Comparison of ENCODE assay signal across 8 cellular contexts in the genomic region with DNA sequence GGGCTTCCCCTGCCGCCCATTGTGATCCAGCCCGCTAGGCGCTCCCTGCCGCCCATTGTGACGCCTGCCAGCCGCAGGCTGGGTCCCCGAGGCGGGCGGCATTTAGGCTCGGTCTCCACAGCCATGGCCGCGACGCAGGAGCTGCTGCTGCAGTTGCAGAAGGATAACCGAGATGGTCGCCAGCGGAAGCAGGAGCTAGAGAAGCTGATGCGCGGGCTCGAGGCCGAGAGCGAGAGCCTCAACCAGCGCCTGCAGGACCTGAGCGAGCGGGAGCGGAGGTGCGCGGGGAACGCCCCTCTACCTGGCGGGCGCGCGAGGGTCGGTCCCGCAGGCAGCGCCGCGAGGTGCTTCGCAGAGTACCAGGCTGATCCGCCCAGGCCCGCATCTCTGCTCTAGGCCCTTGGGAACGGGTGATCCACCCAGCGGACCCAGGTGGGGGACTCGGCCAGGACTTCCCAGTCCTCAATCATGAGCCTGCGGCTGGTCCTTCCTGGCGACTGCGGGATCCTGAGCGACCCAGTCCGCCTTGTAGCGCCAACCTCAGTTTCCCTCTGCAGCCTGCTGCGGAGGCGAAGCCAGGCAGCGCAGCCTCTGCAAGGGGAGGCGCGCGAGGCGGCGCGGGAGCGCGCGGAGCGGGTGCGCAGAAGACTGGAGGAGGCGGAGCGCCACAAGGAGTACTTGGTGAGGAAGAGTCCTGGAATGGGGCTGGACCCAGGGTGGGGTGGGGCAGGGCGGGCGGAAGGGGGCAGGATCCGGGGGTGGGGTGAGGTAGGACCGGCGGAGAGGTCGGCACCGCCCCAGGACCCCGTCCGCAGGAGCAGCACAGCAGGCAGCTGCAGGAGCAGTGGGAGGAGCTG. TPM values are rescaled to one million over a fixed set of nuclear protein-coding genes. Genes with fewer than 3 reads are reported as not detected.
DNase-seq lines count a peak whose midpoint lies in the region; ATAC-seq and TF ChIP-seq lines count a peak whose summit lies in the region.
"Not testable (repeated sequence)": the region's sequence is repeated elsewhere in the genome, so short reads cannot be mapped to it uniquely, and the experiment has no call there.

A gene (plus strand): TSS at position 51 of the 857 bp plus-strand sequence. CDS start 73 bp downstream, at position 124.

- not testable (repeated sequence) for H3K27me3 Mint-ChIP-seq in GM23338 (ENCODE audit: insufficient read depth, low read depth, poor library complexity); activated CD8-positive, alpha-beta T cell treated with anti-CD3 and anti-CD28 coated beads for 36 hours

- not testable (repeated sequence) for H3K9me3 ChIP-seq in DOHH2 (ENCODE audit: control insufficient read depth, insufficient read depth, low read length); colonic mucosa; right cardiac atrium (ENCODE audit: control insufficient read depth, low read length); transverse colon

- DNase-seq in GM23338 (ENCODE audit: low spot score); HL-60 (ENCODE audit: low read depth in 1 of 2, low spot score in 1 of 2); activated CD8-positive, alpha-beta T cell treated with anti-CD3 and anti-CD28 coated beads for 36 hours; colonic mucosa; right cardiac atrium; omental fat pad (ENCODE audit: low spot score); transverse colon: not testable (repeated sequence)

- TF ChIP-seq CTCF in DOHH2 (IDR thresholded peaks at IDR 0.05; ENCODE audit: low read depth, low read length, poor library complexity, severe bottlenecking); GM23338 (conservative IDR thresholded peaks at IDR 0.05; ENCODE audit: low read depth in 2 of 2); HL-60 (IDR thresholded peaks at IDR 0.05; ENCODE audit: insufficient read depth, low read length); activated CD8-positive, alpha-beta T cell treated with anti-CD3 and anti-CD28 coated beads for 36 hours (IDR thresholded peaks at IDR 0.05); colonic mucosa (IDR thresholded peaks at IDR 0.05); omental fat pad (IDR thresholded peaks at IDR 0.05); transverse colon (IDR thresholded peaks at IDR 0.05): not testable (repeated sequence)

- not testable (repeated sequence) for H3K9me2 ChIP-seq in DOHH2 (replicated peaks; ENCODE audit: control insufficient read depth, low read length); GM23338 (ENCODE audit: insufficient read depth)

- ATAC-seq in GM23338: peak; percentile 33
- ATAC-seq in activated CD8-positive, alpha-beta T cell treated with anti-CD3 and anti-CD28 coated beads for 36 hours: not testable (repeated sequence)
- ATAC-seq in right cardiac atrium: peak; percentile 6 to 67
- ATAC-seq in omental fat pad (ENCODE audit: low FRiP score): peak; percentile 1

- not testable (repeated sequence) for H3K9me3 Mint-ChIP-seq in GM23338; activated CD8-positive, alpha-beta T cell treated with anti-CD3 and anti-CD28 coated beads for 36 hours

- H3K4me1 Mint-ChIP-seq in GM23338; activated CD8-positive, alpha-beta T cell treated with anti-CD3 and anti-CD28 coated beads for 36 hours (ENCODE audit: low read depth): not testable (repeated sequence)

- H3K4me2 ChIP-seq in DOHH2 (ENCODE audit: low read length): peak within 1 kb of the TSS; percentile 19; the same call in 1 of the 2 replicates
- not testable (repeated sequence) for H3K4me2 ChIP-seq in GM23338

- H3K27me3 ChIP-seq in DOHH2 (ENCODE audit: control insufficient read depth, low read length); GM23338 (ENCODE audit: insufficient read depth); HL-60 (ENCODE audit: insufficient read depth, poor library complexity, severe bottlenecking); colonic mucosa; right cardiac atrium (ENCODE audit: control insufficient read depth, insufficient read depth); transverse colon: not testable (repeated sequence)

- not testable (repeated sequence) for H3K36me3 Mint-ChIP-seq in GM23338 (ENCODE audit: low read depth); activated CD8-positive, alpha-beta T cell treated with anti-CD3 and anti-CD28 coated beads for 36 hours (ENCODE audit: low read depth)

- WGBS in right cardiac atrium: 0% methylated on average over 13 of the region's 74 CpGs
- no CpG with 5 or more reads among the region's 74 CpGs for WGBS in transverse colon (ENCODE audit: low coverage in 1 of 2), 2 donors

- POLR2A ChIA-PET in activated CD8-positive, alpha-beta T cell treated with anti-CD3 and anti-CD28 coated beads for 36 hours (lab: Charles Lee): not testable (repeated sequence)

- TF ChIP-seq EP300 in transverse colon (IDR thresholded peaks at IDR 0.05; ENCODE audit: low read depth): not testable (repeated sequence)

- H3K4me1 ChIP-seq in DOHH2 (ENCODE audit: control insufficient read depth, low read length); GM23338 (ENCODE audit: insufficient read depth); colonic mucosa; right cardiac atrium (ENCODE audit: control insufficient read depth, insufficient read depth, low read length); transverse colon: not testable (repeated sequence)

- peak within 1 kb of the TSS; percentile 81 for H3K4me3 Mint-ChIP-seq in GM23338
- peak within 1 kb of the TSS; percentile 80 for H3K4me3 Mint-ChIP-seq in activated CD8-positive, alpha-beta T cell treated with anti-CD3 and anti-CD28 coated beads for 36 hours

- H2AFZ ChIP-seq in GM23338: not testable (repeated sequence)

- not testable (repeated sequence) for TF ChIP-seq POLR2A in transverse colon (IDR thresholded peaks at IDR 0.05)

- in situ Hi-C loops in transverse colon (cut with MboI; ENCODE audit: low pct_ligation_motif_present in 1 of 4, low pct_unique_long_range_greater_than_20kb in 1 of 4, low sequenced_read_pairs in 3 of 4): not testable (repeated sequence)

- H4K20me1 ChIP-seq in DOHH2 (ENCODE audit: control insufficient read depth, insufficient read depth, low read depth, low read length); GM23338 (replicated peaks; ENCODE audit: insufficient read depth): not testable (repeated sequence)

- H3F3A ChIP-seq in DOHH2 (ENCODE audit: control insufficient read depth, insufficient read depth); GM23338 (replicated peaks; ENCODE audit: low read depth): not testable (repeated sequence)

- H3K27ac ChIP-seq in DOHH2 (ENCODE audit: low read depth, low read length); GM23338 (ENCODE audit: low read depth); HL-60 (replicated peaks); right cardiac atrium (ENCODE audit: low read length): not testable (repeated sequence)
- H3K27ac ChIP-seq in colonic mucosa: peak within 1 kb of the TSS; percentile 32
- H3K27ac ChIP-seq in transverse colon: peak within 1 kb of the TSS; percentile 73 to 84 (median 79)

- H3K9ac ChIP-seq in colonic mucosa (ENCODE audit: low read depth in 2 of 2, low read length in 2 of 2): not testable (repeated sequence)

- CTCF ChIA-PET in activated CD8-positive, alpha-beta T cell treated with anti-CD3 and anti-CD28 coated beads for 36 hours (lab: Charles Lee): not testable (repeated sequence)

- peak within 1 kb of the TSS; percentile 96 for H3K27ac Mint-ChIP-seq in GM23338
- H3K27ac Mint-ChIP-seq in activated CD8-positive, alpha-beta T cell treated with anti-CD3 and anti-CD28 coated beads for 36 hours: peak within 1 kb of the TSS; percentile 92

- not testable (repeated sequence) for H3K79me2 ChIP-seq in DOHH2 (ENCODE audit: control insufficient read depth, low read length); GM23338 (replicated peaks; ENCODE audit: insufficient read depth)

- H3K4me3 ChIP-seq in DOHH2 (ENCODE audit: low read length) (peak within 1 kb of the TSS; percentile 43), GM23338 (peak within 1 kb of the TSS; percentile 51), HL-60 (replicated peaks; ENCODE audit: insufficient read depth, low read length) (peak within 1 kb of the TSS; percentile 38), colonic mucosa (peak within 1 kb of the TSS; percentile 11), right cardiac atrium (ENCODE audit: low read length) (peak within 1 kb of the TSS; percentile 48), transverse colon (peak within 1 kb of the TSS in 3 of 4 donors; percentile 27 to 50 (median 32))

- intact Hi-C loops in activated CD8-positive, alpha-beta T cell treated with anti-CD3 and anti-CD28 coated beads for 36 hours (cut with micrococcal nuclease); colonic mucosa (cut with DNase I); right cardiac atrium (cut with DNase I); transverse colon (cut with DNase I; ENCODE audit: low total_unique reads): not testable (repeated sequence)

- H3K36me3 ChIP-seq in DOHH2 (ENCODE audit: control insufficient read depth, low read length); GM23338 (ENCODE audit: insufficient read depth); colonic mucosa; transverse colon: not testable (repeated sequence)

RNA-seq across cellular contexts. Expression of the gene that starts here (rescaled TPM):
- 1.1 and 2.8 TPM in 2 replicates for total RNA-seq in GM23338 (2014; rRNA removed; shearing (Covaris generic))
- polyA plus RNA-seq in GM23338 (2016; fragmentation: Nextera tagmentation; extraction: Ambion mirVana): 2.5 and 6.1 TPM in 2 replicates
- 1 to 10 TPM; 1.7 to 2.7 TPM for total RNA-seq in activated CD8-positive, alpha-beta T cell treated with anti-CD3 and anti-CD28 coated beads for 36 hours
- total RNA-seq in colonic mucosa: 1 to 10 TPM in 1 of 2 donors, under 1 TPM in 1; 0.80 to 3.3 TPM
- total RNA-seq in right cardiac atrium: 1 to 10 TPM in 2 of 4 donors, under 1 TPM in 1, not detected in 1; 0.68 to 1.4 (median 1.2) TPM
- 0.66 TPM for polyA plus RNA-seq in right cardiac atrium
- total RNA-seq in omental fat pad: 1 to 10 TPM in 2 of 4 donors, under 1 TPM in 2; 0.31 to 3.8 (median 0.87) TPM
- total RNA-seq in transverse colon: 10 to 100 TPM in 1 of 4 donors, 1 to 10 TPM in 3; 5.6 to 15.0 (median 6.4) TPM
